In the genomic region with DNA sequence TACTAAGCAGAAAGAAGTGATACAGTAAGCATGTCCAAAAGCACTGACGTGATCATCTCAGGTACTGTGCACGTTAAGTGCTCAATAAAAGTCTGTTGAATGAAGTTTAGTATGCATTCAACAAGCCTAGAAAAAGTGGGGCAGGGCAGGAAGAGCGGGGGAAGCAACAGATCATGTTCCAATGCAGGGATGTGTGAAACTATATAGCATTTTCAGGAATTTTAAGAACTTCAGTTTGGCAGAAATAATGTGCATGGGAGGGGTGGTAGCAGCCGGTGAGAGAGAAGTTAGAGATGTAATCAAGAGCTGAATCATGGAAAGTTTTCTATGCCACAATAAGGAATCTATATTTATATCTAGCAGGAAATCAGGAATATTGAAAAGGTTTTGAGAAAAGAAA, we compare ENCODE assay signal across 20 cellular contexts. TPM values are rescaled to one million over a fixed set of nuclear protein-coding genes. Genes with fewer than 3 reads are reported as not detected.
DNase-seq lines count a peak whose midpoint lies in the region; ATAC-seq and TF ChIP-seq lines count a peak whose summit lies in the region.
"Had no signal": no experiment of that assay in that cellular context is flagged by ENCODE, and none has a peak within 500 bp of the region (broad histone marks: within the 10 kb centered on the region; RNA-seq: fewer than 3 reads in every experiment).

No MANE protein-coding gene starts in this region.

- H3K36me3 Mint-ChIP-seq in HFFc6 (ENCODE audit: low read depth) = peaks cover 14% of the 10 kb centered on the region; the same call in 1 of the 2 replicates
- H3K36me3 Mint-ChIP-seq in chondrocyte (ENCODE audit: low read depth) = peaks cover 30% of the 10 kb centered on the region
- H3K36me3 Mint-ChIP-seq in endodermal cell (ENCODE audit: low read depth) = peaks cover 17% of the 10 kb centered on the region

- peak overlapping the region; percentile 44; the same call in 1 of the 2 replicates for H2AFZ ChIP-seq in SK-N-SH (ENCODE audit: low read depth)
- H2AFZ ChIP-seq: GM23248 had no signal

- no peaks in the 10 kb centered on the region for H3K4me1 ChIP-seq in SK-N-SH (ENCODE audit: control insufficient read depth in 1 of 2, insufficient read depth in 2 of 2, low read depth in 1 of 2, low read length in 1 of 2)
- no peaks in the 10 kb centered on the region for H3K4me1 ChIP-seq in endodermal cell (ENCODE audit: control insufficient read depth, insufficient read depth, low read length)
- H3K4me1 ChIP-seq: Caco-2 had no signal

- H3K36me3 ChIP-seq in SK-N-SH (replicated peaks in 1 of 2; ENCODE audit: control insufficient read depth in 1 of 2, insufficient read depth in 2 of 2, low read length in 1 of 2) (peaks cover 50 to 74% of the 10 kb centered on the region in 2 experiments), endodermal cell (ENCODE audit: control insufficient read depth, insufficient read depth, low read length) (peaks cover 41% of the 10 kb centered on the region)

- no peaks in the 10 kb centered on the region for H4K20me1 ChIP-seq in SK-N-SH (ENCODE audit: insufficient read depth)

- H3K27me3 ChIP-seq in SK-N-SH (ENCODE audit: insufficient read depth) (no peaks in the 10 kb centered on the region), endodermal cell (ENCODE audit: control insufficient read depth, insufficient read depth, low read length, poor library complexity, severe bottlenecking) (no peaks in the 10 kb centered on the region)

- POLR2A ChIA-PET in SK-N-SH (lab: Yijun Ruan, JAX) = interaction anchor here (1.1 kb wide), 1 partner anchor 41 kb away, joined by 3 read pairs; a partner anchor contains a TSS

- no peaks in the 10 kb centered on the region for H3K9me2 ChIP-seq in SK-N-SH

- no peaks in the 10 kb centered on the region for H3K27me3 Mint-ChIP-seq in HFFc6 (ENCODE audit: insufficient read depth)
- no peaks in the 10 kb centered on the region for H3K27me3 Mint-ChIP-seq in chondrocyte (ENCODE audit: low read depth)
- H3K27me3 Mint-ChIP-seq in endodermal cell (ENCODE audit: insufficient read depth) = no peaks in the 10 kb centered on the region
- H3K27me3 Mint-ChIP-seq: CD4-positive, CD25-positive, alpha-beta regulatory T cell had no signal

- H3K4me3 Mint-ChIP-seq in HFFc6 = no peak overlapping the region
- H3K4me3 Mint-ChIP-seq in chondrocyte (ENCODE audit: unreplicated experiment) = no peak overlapping the region
- H3K4me3 Mint-ChIP-seq in endodermal cell = no peak overlapping the region
- H3K4me3 Mint-ChIP-seq: CD4-positive, CD25-positive, alpha-beta regulatory T cell; CD8-positive, alpha-beta T cell had no signal

- 0 out of 2 replicates have a peak overlapping the region, but pooled peaks have one; percentile 1 for H3K4me2 ChIP-seq in SK-N-SH

- TF ChIP-seq EP300 in SK-N-SH (IDR thresholded peaks at IDR 0.05; ENCODE audit: borderline replicate concordance in 1 of 2, low read depth in 1 of 2, low read length in 1 of 2) = peak in 1 of 2 experiments; percentile 9; a peak in 1 of 4 replicates

- no peak for TF ChIP-seq CTCF in HFFc6 (IDR thresholded peaks at IDR 0.05)
- TF ChIP-seq CTCF in SK-N-SH (IDR thresholded peaks at IDR 0.05) = no peak
- no peak for TF ChIP-seq CTCF in chondrocyte (IDR thresholded peaks at IDR 0.05)
- TF ChIP-seq CTCF in endodermal cell (conservative IDR thresholded peaks at IDR 0.05) = no peak

- no peak for TF ChIP-seq RAD21 in SK-N-SH (IDR thresholded peaks at IDR 0.05; ENCODE audit: low read length)

- DNase-seq in HFFc6 = no peak
- DNase-seq in SK-N-SH = no peak
- DNase-seq in chondrocyte (ENCODE audit: low spot score) = no peak
- peak; percentile 33 for DNase-seq in putamen (ENCODE audit: low spot score)
- no peak for DNase-seq in endodermal cell
- DNase-seq in NCI-H2171 (lab: John Stamatoyannopoulos, UW) = no peak
- DNase-seq in activated naive CD4-positive, alpha-beta T cell (lab: John Stamatoyannopoulos, UW) = no peak
- DNase-seq: C1 segment of cervical spinal cord; Caco-2; CD4-positive, CD25-positive, alpha-beta regulatory T cell; CD8-positive, alpha-beta T cell; DMS153; DND-41; EL; GDM1; GM23248; H7; HCEC 1CT had no signal

- H3K27ac ChIP-seq in SK-N-SH (ENCODE audit: low read depth in 2 of 2, low read length in 1 of 2) (peak overlapping the region in 1 of 2 experiments; percentile 52; a peak in 3 of 4 replicates), endodermal cell (ENCODE audit: low read depth, low read length) (no peak overlapping the region)
- H3K27ac ChIP-seq: GM23248 had no signal

- H3K9ac ChIP-seq in SK-N-SH = no peak overlapping the region
- no peak overlapping the region for H3K9ac ChIP-seq in endodermal cell (ENCODE audit: extremely low read depth, low read length, poor library complexity, severe bottlenecking)
- H3K9ac ChIP-seq: GM23248 had no signal

- CTCF ChIA-PET in SK-N-SH (lab: Yijun Ruan, JAX) = no interaction called here

- ATAC-seq in HG03439 (IDR thresholded peaks at IDR 0.05; ENCODE audit: unreplicated experiment) = no peak
- ATAC-seq: CD8-positive, alpha-beta T cell; GM12878 had no signal

- 70% methylated on average over 4 of the region's 4 CpGs for WGBS in SK-N-SH (ENCODE audit: low lambda C conversion rate)
- 91 to 96% methylated on average over 3 to 4 of the region's 4 CpGs for WGBS in endodermal cell (ENCODE audit: insufficient coverage in 1 of 2, insufficient read length in 1 of 2), 2 experiments

- H3F3A ChIP-seq in SK-N-SH (replicated peaks; ENCODE audit: insufficient read depth) = peaks cover 9% of the 10 kb centered on the region

- no peaks in the 10 kb centered on the region for H3K9me3 ChIP-seq in SK-N-SH
- no peaks in the 10 kb centered on the region for H3K9me3 ChIP-seq in endodermal cell (ENCODE audit: control insufficient read depth, low read length)
- H3K9me3 ChIP-seq: Caco-2 had no signal

- no peaks in the 10 kb centered on the region for H3K79me2 ChIP-seq in SK-N-SH (ENCODE audit: insufficient read depth)

- H3K4me3 ChIP-seq in SK-N-SH (ENCODE audit: low read depth in 2 of 2, low read length in 1 of 2) (no peak overlapping the region), endodermal cell (ENCODE audit: low read length) (no peak overlapping the region)
- H3K4me3 ChIP-seq: GM12878, GM23248 had no signal

- H3K4me1 Mint-ChIP-seq in HFFc6 (ENCODE audit: low read depth) = peaks cover 8% of the 10 kb centered on the region; the same call in 1 of the 2 replicates
- peaks cover 8% of the 10 kb centered on the region for H3K4me1 Mint-ChIP-seq in chondrocyte (ENCODE audit: low read depth)
- H3K4me1 Mint-ChIP-seq in endodermal cell = no peaks in the 10 kb centered on the region
- H3K4me1 Mint-ChIP-seq: CD4-positive, CD25-positive, alpha-beta regulatory T cell had no signal

- H3K27ac Mint-ChIP-seq in HFFc6 = peak overlapping the region; percentile 3
- H3K27ac Mint-ChIP-seq in chondrocyte (ENCODE audit: unreplicated experiment) = peak overlapping the region; percentile 70
- H3K27ac Mint-ChIP-seq in endodermal cell = no peak overlapping the region
- H3K27ac Mint-ChIP-seq: CD4-positive, CD25-positive, alpha-beta regulatory T cell; CD8-positive, alpha-beta T cell had no signal

- H3K9me3 Mint-ChIP-seq in HFFc6 (no peaks in the 10 kb centered on the region), chondrocyte (ENCODE audit: low read depth) (no peaks in the 10 kb centered on the region), endodermal cell (no peaks in the 10 kb centered on the region)
- H3K9me3 Mint-ChIP-seq: CD4-positive, CD25-positive, alpha-beta regulatory T cell; CD8-positive, alpha-beta T cell had no signal

TF ChIP-seq in SK-N-SH, 30 proteins besides CTCF, POLR2A, EP300 and RAD21 (continues in another document):
- TF ChIP-seq FOXJ3 (CRISPR knock-in tag; IDR thresholded peaks at IDR 0.05) = no peak
- TF ChIP-seq NFIC (IDR thresholded peaks at IDR 0.05; ENCODE audit: borderline replicate concordance) = peak; percentile 29; the same call in 1 of the 2 replicates
- no peak for TF ChIP-seq FOXM1 (IDR thresholded peaks at IDR 0.05; ENCODE audit: low read depth)
- TF ChIP-seq MXI1 (IDR thresholded peaks at IDR 0.05; ENCODE audit: low read depth, low read length) = no peak
- no peak for TF ChIP-seq TAF1 (IDR thresholded peaks at IDR 0.05; ENCODE audit: borderline replicate concordance, low read depth, low read length)
- TF ChIP-seq MEF2A (IDR thresholded peaks at IDR 0.05; ENCODE audit: borderline replicate concordance, low read depth) = peak; percentile 36; the same call in 1 of the 2 replicates
- TF ChIP-seq GABPA (IDR thresholded peaks at IDR 0.05; ENCODE audit: low read depth) = no peak
- TF ChIP-seq FOSL2 (IDR thresholded peaks at IDR 0.05; ENCODE audit: borderline replicate concordance, low read depth) = 0 out of 2 replicates have a peak, but pooled peaks have one; percentile 9
- TF ChIP-seq CHD2 (IDR thresholded peaks at IDR 0.05; ENCODE audit: low read length, partially characterized antibody) = no peak

RNA-seq across cellular contexts. Expression of a gene that starts 19.2 kb away (rescaled TPM):
- 10 to 100 TPM; 30.0 to 77.0 (median 68.9) TPM for total RNA-seq in HFFc6 (2021; fragmentation: NEBNext Ultra II Directional; extraction: Animal tissue kit (Norgen Biotek cat#: 25700))
- 23.0 and 23.8 TPM in 2 replicates for polyA plus RNA-seq in SK-N-SH (2012; rRNA removed)
- polyA plus RNA-seq in SK-N-SH (2012; cell fraction: cytosol; rRNA removed) = 27.7 and 29.2 TPM in 2 replicates
- polyA plus RNA-seq in SK-N-SH (2012; cell fraction: nucleus; rRNA removed) = 10.8 and 15.6 TPM in 2 replicates
- total RNA-seq in chondrocyte = 8.2 to 10.3 TPM (median 9.3 TPM) in 3 replicates
- total RNA-seq in endodermal cell = 10 to 100 TPM; 62.8 to 82.2 TPM
- 98.1 TPM for polyA plus RNA-seq in endodermal cell (2013, experiment 1 of 2)
- 103 TPM for polyA plus RNA-seq in endodermal cell (2013, experiment 2 of 2)

RNA-seq across cellular contexts. Expression of a gene that starts 27.4 kb away (rescaled TPM):
- total RNA-seq in HFFc6 (2021; fragmentation: NEBNext Ultra II Directional; extraction: Animal tissue kit (Norgen Biotek cat#: 25700)) = 10 to 100 TPM; 20.3 to 30.0 (median 24.0) TPM
- 24.3 and 27.3 TPM in 2 replicates for polyA plus RNA-seq in SK-N-SH (2012; rRNA removed)
- 26.6 and 26.8 TPM in 2 replicates for polyA plus RNA-seq in SK-N-SH (2012; cell fraction: cytosol; rRNA removed)
- polyA plus RNA-seq in SK-N-SH (2012; cell fraction: nucleus; rRNA removed) = 23.3 and 26.5 TPM in 2 replicates
- total RNA-seq in chondrocyte = 22.9 to 23.6 TPM (median 23.2 TPM) in 3 replicates
- 10 to 100 TPM; 25.0 to 31.7 TPM for total RNA-seq in endodermal cell
- 30.7 TPM for polyA plus RNA-seq in endodermal cell (2013, experiment 1 of 2)
- 26.6 TPM for polyA plus RNA-seq in endodermal cell (2013, experiment 2 of 2)

RNA-seq across cellular contexts. Expression of a gene that starts 41.7 kb away (rescaled TPM):
- 10 to 100 TPM; 30.5 to 57.2 (median 49.4) TPM for total RNA-seq in HFFc6 (2021; fragmentation: NEBNext Ultra II Directional; extraction: Animal tissue kit (Norgen Biotek cat#: 25700))
- polyA plus RNA-seq in SK-N-SH (2012; rRNA removed) = 38.8 and 49.5 TPM in 2 replicates
- polyA plus RNA-seq in SK-N-SH (2012; cell fraction: cytosol; rRNA removed) = 50.8 and 60.6 TPM in 2 replicates
- polyA plus RNA-seq in SK-N-SH (2012; cell fraction: nucleus; rRNA removed) = 28.9 and 68.8 TPM in 2 replicates
- total RNA-seq in chondrocyte (15.8 to 28.7 TPM (median 16.3 TPM) in 3 replicates), endodermal cell (10 to 100 TPM; 47.9 to 69.0 TPM)
- 62.5 TPM for polyA plus RNA-seq in endodermal cell (2013, experiment 1 of 2)
- polyA plus RNA-seq in endodermal cell (2013, experiment 2 of 2) = 58.0 TPM
